ENCODE assay signal across 20 cellular contexts in the genomic region with DNA sequence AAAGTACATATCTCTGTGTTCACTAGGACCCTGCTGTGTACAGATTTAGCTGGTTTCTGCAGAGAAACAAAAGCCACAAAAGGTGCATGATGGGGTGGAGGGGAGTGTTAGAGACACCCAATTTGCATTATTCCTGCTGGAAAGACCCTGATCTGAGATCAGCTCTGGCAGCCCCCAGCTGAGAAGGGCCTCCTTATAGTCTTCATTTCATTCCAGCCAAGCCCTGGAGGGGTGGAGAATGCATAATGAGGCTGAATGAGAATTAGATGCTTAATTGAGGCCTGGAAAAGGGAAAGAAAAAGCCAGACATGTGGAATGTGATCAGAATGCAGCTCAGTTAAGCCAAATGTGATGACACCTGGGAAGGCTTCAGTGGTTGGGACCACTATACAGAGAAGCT.
DNase-seq lines count a peak whose midpoint lies in the region; ATAC-seq, FAIRE-seq and TF ChIP-seq lines count a peak whose summit lies in the region.
"Had no signal": no experiment of that assay in that cellular context is flagged by ENCODE, and none has a peak within 500 bp of the region (broad histone marks: within the 10 kb centered on the region; RNA-seq: fewer than 3 reads in every experiment).

No MANE protein-coding gene starts in this region.

- DNase-seq in H9 (no peak), astrocyte of the hippocampus (ENCODE audit: low read depth, low spot score) (peak; percentile 25), mesendoderm (peak; percentile 57), mucosa of descending colon (no peak), inferior parietal cortex (ENCODE audit: extremely low spot score) (no peak), NCI-H187 treated with DMSO at 0.1 percent for 48 hours (lab: John Stamatoyannopoulos, UW) (no peak), HepG2 (ENCODE audit: low spot score) (no peak)
- DNase-seq: COR-L47, DMS 273 treated with DMSO at 0.1 percent for 48 hours, DND-41, HCEC 1CT, MM.1S, NCI-H1105, NCI-H1694, NCI-H774, PC-3, RPMI8226, SHP77 treated with DMSO at 0.1 percent for 48 hours had no signal

- POLR2A ChIA-PET in HepG2 (lab: Yijun Ruan, JAX): no interaction called here

- H3K23me2 ChIP-seq in H9 (ENCODE audit: insufficient read length, low read depth, low read length, poor library complexity, severe bottlenecking): no peaks in the 10 kb centered on the region

- peaks cover 0 to 5% (median 2%) of the 10 kb centered on the region in 3 experiments; a peak in 1 of 7 replicates for H3K36me3 Mint-ChIP-seq in H9 (ENCODE audit: insufficient read depth in 1 of 3, low read depth in 3 of 3)
- H3K36me3 Mint-ChIP-seq: CD14-positive monocyte had no signal

- H2BK12ac ChIP-seq in H9 (ENCODE audit: insufficient read length, low read depth, low read length): no peak overlapping the region

- TF ChIP-seq CTCF in H9 (conservative IDR thresholded peaks at IDR 0.05) (no peak), mucosa of descending colon (IDR thresholded peaks at IDR 0.05) (no peak), HepG2 (CRISPR knock-in tag; IDR thresholded peaks at IDR 0.05) (no peak)

- TF ChIP-seq RAD21 in HepG2 (CRISPR knock-in tag; IDR thresholded peaks at IDR 0.05): no peak

- FAIRE-seq in HepG2 (lab: Jason Lieb, UNC): no peak
- FAIRE-seq: G401.6 had no signal

- no peak overlapping the region for H4K8ac ChIP-seq in H9 (replicated peaks; ENCODE audit: insufficient read length, low read depth, low read length)
- no peak overlapping the region for H4K8ac ChIP-seq in mesendoderm (ENCODE audit: low read depth, low read length)

- no peaks in the 10 kb centered on the region; the same call in 1 of the 2 replicates for H3K4me1 ChIP-seq in H9 (ENCODE audit: insufficient read depth, low read length)
- H3K4me1 ChIP-seq in mesendoderm (ENCODE audit: control insufficient read depth, low read depth, low read length): peaks cover 1% of the 10 kb centered on the region
- H3K4me1 ChIP-seq in mucosa of descending colon (ENCODE audit: low read depth): no peaks in the 10 kb centered on the region
- H3K4me1 ChIP-seq in HepG2 (ENCODE audit: insufficient read depth, low read length): no peaks in the 10 kb centered on the region

- TF ChIP-seq EP300 in HepG2 (IDR thresholded peaks at IDR 0.05; ENCODE audit: low read depth in 2 of 2, low read length in 2 of 2) (no peak), HepG2 (CRISPR knock-in tag; IDR thresholded peaks at IDR 0.05; ENCODE audit: borderline replicate concordance) (no peak)

- intact Hi-C loops in mucosa of descending colon (cut with DNase I, micrococcal nuclease): no loop called here
- intact Hi-C loops in HepG2 (cut with micrococcal nuclease; ENCODE audit: unreplicated experiment): no loop called here

- H3K9me3 Mint-ChIP-seq in H9: no peaks in the 10 kb centered on the region; a peak in 3 of 5 replicates

- H3K27ac Mint-ChIP-seq in H9: peak overlapping the region in 2 of 3 experiments; percentile 57 to 81; a peak in 2 of 7 replicates
- H3K27ac Mint-ChIP-seq: CD14-positive monocyte had no signal

- no peaks in the 10 kb centered on the region for H3K79me2 ChIP-seq in H9 (ENCODE audit: insufficient read depth, low read length)
- H3K79me2 ChIP-seq in mesendoderm (ENCODE audit: control insufficient read depth, insufficient read depth, low read length): no peaks in the 10 kb centered on the region
- no peaks in the 10 kb centered on the region for H3K79me2 ChIP-seq in HepG2 (ENCODE audit: insufficient read depth, low read length)

- H4K5ac ChIP-seq in H9 (ENCODE audit: insufficient read length, low read depth, low read length): no peak overlapping the region
- no peak overlapping the region for H4K5ac ChIP-seq in mesendoderm (ENCODE audit: low read length)

- H3K18ac ChIP-seq in H9 (ENCODE audit: insufficient read length, low read depth, low read length): no peak overlapping the region
- no peak overlapping the region for H3K18ac ChIP-seq in mesendoderm (ENCODE audit: low read length)

- no peaks in the 10 kb centered on the region for H3K36me3 ChIP-seq in mesendoderm (ENCODE audit: control insufficient read depth, insufficient read depth, low read length)
- H3K36me3 ChIP-seq in mucosa of descending colon (ENCODE audit: low read depth): no peaks in the 10 kb centered on the region
- H3K36me3 ChIP-seq in HepG2 (replicated peaks in 1 of 2; ENCODE audit: control insufficient read depth in 1 of 2, insufficient read depth in 2 of 2, low read length in 2 of 2): no peaks in the 10 kb centered on the region

- no peaks in the 10 kb centered on the region for H4K20me1 ChIP-seq in H9 (ENCODE audit: control insufficient read depth, insufficient read depth, insufficient read length)
- no peaks in the 10 kb centered on the region for H4K20me1 ChIP-seq in HepG2 (ENCODE audit: insufficient read depth, low read length)

- CTCF ChIA-PET in HepG2 (lab: Yijun Ruan, JAX; ENCODE audit: low intra/inter-chr PET ratio, low total read pairs): no interaction called here

- H3K27ac ChIP-seq in H9 (ENCODE audit: insufficient read length, low read depth, low read length): no peak overlapping the region
- no peak overlapping the region for H3K27ac ChIP-seq in mesendoderm (ENCODE audit: low read depth, low read length)
- no peak overlapping the region for H3K27ac ChIP-seq in HepG2 (ENCODE audit: extremely low read length, insufficient read depth, low read length)

- TF ChIP-seq POLR2A in HepG2 (IDR thresholded peaks at IDR 0.05; ENCODE audit: insufficient read depth in 1 of 2, low read depth in 2 of 2, low read length in 2 of 2): no peak

- no peak overlapping the region for H2BK20ac ChIP-seq in H9 (ENCODE audit: low read depth, low read length, poor library complexity, severe bottlenecking)

- H3K4ac ChIP-seq in H9 (ENCODE audit: low read depth, low read length) (no peak overlapping the region), mesendoderm (ENCODE audit: low read depth, low read length) (no peak overlapping the region)

- H3K56ac ChIP-seq in H9 (ENCODE audit: insufficient read length, low read depth, low read length): no peak overlapping the region
- H3K56ac ChIP-seq in mesendoderm (ENCODE audit: low read length): no peak overlapping the region

- BruUV-seq in HepG2 (replicated peaks; lab: Mats Ljungman, UMichigan): no TSS peak

- H2BK5ac ChIP-seq in H9 (ENCODE audit: insufficient read length, low read length) (no peak overlapping the region), mesendoderm (ENCODE audit: low read length) (no peak overlapping the region)

- H4K91ac ChIP-seq in H9 (ENCODE audit: insufficient read length, low read depth, low read length): no peak overlapping the region

- H3K4me2 ChIP-seq in H9 (ENCODE audit: insufficient read depth, insufficient read length, low read length) (no peak overlapping the region), mesendoderm (ENCODE audit: low read length) (no peak overlapping the region), HepG2 (ENCODE audit: low read depth, low read length) (no peak overlapping the region)

- H3K4me3 ChIP-seq in mesendoderm (ENCODE audit: low read length) (no peak overlapping the region), mucosa of descending colon (no peak overlapping the region), HepG2 (replicated peaks in 1 of 3; ENCODE audit: insufficient read depth in 1 of 3, low read depth in 2 of 3, low read length in 3 of 3) (no peak overlapping the region)

- in situ Hi-C loops in HepG2 (cut with HindIII; ENCODE audit: extremely low pct_ligation_motif_present, low pct_unique_long_range_greater_than_20kb): no loop called here

- H3K9me3 ChIP-seq in H9 (ENCODE audit: control insufficient read depth, low read depth, low read length) (no peaks in the 10 kb centered on the region), mucosa of descending colon (no peaks in the 10 kb centered on the region), HepG2 (ENCODE audit: low read length) (peaks cover 67% of the 10 kb centered on the region)

- H3K4me3 Mint-ChIP-seq in H9: no peak overlapping the region
- H3K4me3 Mint-ChIP-seq: CD14-positive monocyte had no signal

- H3K27me3 ChIP-seq in H9 (ENCODE audit: insufficient read depth, low read length): no peaks in the 10 kb centered on the region
- no peaks in the 10 kb centered on the region for H3K27me3 ChIP-seq in mesendoderm (ENCODE audit: insufficient read depth, low read length, poor library complexity)
- no peaks in the 10 kb centered on the region for H3K27me3 ChIP-seq in HepG2 (ENCODE audit: control insufficient read depth in 1 of 2, insufficient read depth in 2 of 2, low read length in 2 of 2)

- peaks cover 33 to 38% of the 10 kb centered on the region in 2 experiments for H3K4me1 Mint-ChIP-seq in H9

- H3K9ac ChIP-seq in H9 (ENCODE audit: extremely low read depth, insufficient read length, low read length) (no peak overlapping the region), mesendoderm (ENCODE audit: low read length) (no peak overlapping the region), HepG2 (ENCODE audit: insufficient read depth, low read depth, low read length) (no peak overlapping the region)

- H3K27me3 Mint-ChIP-seq in H9 (ENCODE audit: low read depth): peaks cover 3% of the 10 kb centered on the region; the same call in 1 of the 2 replicates

- no peak overlapping the region for H2AK5ac ChIP-seq in H9 (ENCODE audit: insufficient read length, low read length)
- no peak overlapping the region for H2AK5ac ChIP-seq in mesendoderm (ENCODE audit: low read length)

- no peak for ATAC-seq in mucosa of descending colon
- no peak for ATAC-seq in HepG2
- ATAC-seq: PC-3 had no signal

- H2AFZ ChIP-seq in H9 (ENCODE audit: low read length): no peak overlapping the region
- no peak overlapping the region for H2AFZ ChIP-seq in HepG2 (ENCODE audit: low read length)

- no peak overlapping the region for H3K23ac ChIP-seq in H9 (ENCODE audit: insufficient read length, low read depth, low read length)
- no peak overlapping the region for H3K23ac ChIP-seq in mesendoderm (ENCODE audit: low read length)

- no peak overlapping the region for H3T11ph ChIP-seq in H9 (ENCODE audit: low read length)

- H3K14ac ChIP-seq in H9 (ENCODE audit: insufficient read depth, low read length): no peak overlapping the region

- H3K79me1 ChIP-seq in H9 (ENCODE audit: insufficient read depth, low read depth, low read length, poor library complexity, severe bottlenecking): no peaks in the 10 kb centered on the region
- H3K79me1 ChIP-seq in mesendoderm (ENCODE audit: low read length): no peaks in the 10 kb centered on the region

- H2BK15ac ChIP-seq in H9 (ENCODE audit: low read depth, low read length) (no peak overlapping the region), mesendoderm (replicated peaks; ENCODE audit: low read depth) (no peak overlapping the region)

- H2BK120ac ChIP-seq in H9 (ENCODE audit: low read depth, low read length, poor library complexity, severe bottlenecking) (no peak overlapping the region), mesendoderm (ENCODE audit: low read depth, low read length) (no peak overlapping the region)

TF ChIP-seq in HepG2, 621 proteins besides CTCF, POLR2A, EP300 and RAD21:
- TF ChIP-seq SMAD9 (CRISPR knock-in tag; IDR thresholded peaks at IDR 0.05): no peak
TF ChIP-seq in HepG2: peak in this region for 0.

Comparison
In these comparisons a context has a peak if more than half of its experiments do, and no peak if none do; other contexts are left out.
1. DNase-seq: peak in astrocyte of the hippocampus (single experiment) and mesendoderm (single experiment); none in H9 (single experiment), mucosa of descending colon (0 of 3), inferior parietal cortex (single experiment), NCI-H187 treated with DMSO at 0.1 percent for 48 hours (single experiment) and HepG2 (single experiment).